In the genomic region with DNA sequence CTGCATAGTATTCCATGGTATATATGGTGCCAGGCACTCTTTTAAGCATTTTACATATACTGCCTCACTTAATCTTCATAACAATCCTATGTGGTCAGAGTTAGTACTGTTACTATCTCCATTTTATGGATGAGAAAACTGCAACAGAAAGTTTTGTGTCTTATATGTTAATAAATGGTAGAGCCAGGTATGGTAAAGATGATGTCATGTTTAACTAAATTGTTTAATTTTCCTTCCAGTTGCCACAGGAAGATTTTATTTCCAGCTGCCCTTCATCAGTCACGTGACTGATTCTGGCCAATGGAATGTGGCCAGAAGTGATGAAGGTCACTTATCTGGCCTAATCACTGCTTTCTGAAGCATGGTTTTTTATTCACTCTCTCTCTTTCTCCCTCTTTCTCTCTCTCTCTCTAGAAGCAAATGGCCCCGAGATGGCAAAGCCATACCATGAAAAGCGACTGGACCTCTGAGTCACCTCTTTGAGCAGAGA, we compare ENCODE assay signal across 35 cellular contexts.
"Had no signal": no experiment of that assay in that cellular context is flagged by ENCODE, and none has a peak within 500 bp of the region (broad histone marks: within the 10 kb centered on the region; RNA-seq: fewer than 3 reads in every experiment).

No MANE protein-coding gene starts in this region.

- H3K27ac Mint-ChIP-seq: activated CD4-positive, alpha-beta memory T cell treated with anti-CD3 and anti-CD28 coated beads for 36 hours; activated CD4-positive, alpha-beta T cell treated with anti-CD3 and anti-CD28 coated beads for 36 hours; activated CD4-positive, alpha-beta T cell treated with anti-CD3 and anti-CD28 coated beads, Interleukin-2, amount 10 ng/mL, durations not matched to agents 24 days and 14 days; activated CD8-positive, alpha-beta memory T cell treated with anti-CD3 and anti-CD28 coated beads, Interleukin-2, amount 10 ng/mL, durations not matched to agents 7 days and 5 days; activated CD8-positive, alpha-beta T cell treated with anti-CD3 and anti-CD28 coated beads, Interleukin-2, amount 10 ng/mL, durations not matched to agents 7 days and 5 days; activated naive CD4-positive, alpha-beta T cell treated with anti-CD3 and anti-CD28 coated beads for 36 hours; activated naive CD4-positive, alpha-beta T cell treated with anti-CD3 and anti-CD28 coated beads, Interleukin-2, amount 50 U/mL, for 24 hours; activated naive CD8-positive, alpha-beta T cell treated with anti-CD3 and anti-CD28 coated beads for 36 hours; activated naive CD8-positive, alpha-beta T cell treated with anti-CD3 and anti-CD28 coated beads, Interleukin-2, amount 50 U/mL, for 24 hours; activated T-helper 1 cell treated with anti-CD3 and anti-CD28 coated beads, Interleukin-12 subunit alpha, Interleukin-12 subunit beta, Interleukin-2, Interleukin-4 antibody, amounts not matched to agents 30 ng/mL and 10 ng/mL and 1 ng/mL, durations not matched to agents 14 hours and 24 hours and 36 hours; activated T-helper 2 cell treated with anti-CD3 and anti-CD28 coated beads, Interferon-gamma antibody, Interleukin-2, Interleukin-4, amounts not matched to agents 10 μg/mL and 5 μg/mL and 100 μg/mL, durations not matched to agents 14 hours and 24 hours and 36 hours; effector memory CD8-positive, alpha-beta T cell; T-helper 17 cell; T-helper 2 cell treated with Interferon-gamma antibody and Interleukin-4, amounts not matched to agents 5 μg/mL and 100 μg/mL, for 36 hours had no signal

- ATAC-seq: activated CD4-positive, alpha-beta T cell treated with anti-CD3 and anti-CD28 coated beads for 36 hours; activated CD8-positive, alpha-beta memory T cell treated with anti-CD3 and anti-CD28 coated beads, Interleukin-2, amount 10 ng/mL, durations not matched to agents 7 days and 5 days; activated CD8-positive, alpha-beta T cell treated with anti-CD3 and anti-CD28 coated beads, Interleukin-2, amount 10 ng/mL, durations not matched to agents 7 days and 5 days; activated naive CD8-positive, alpha-beta T cell treated with anti-CD3 and anti-CD28 coated beads, Interleukin-2, amount 50 U/mL, for 24 hours; body of pancreas; effector memory CD8-positive, alpha-beta T cell; foreskin keratinocyte; gastrocnemius medialis; heart left ventricle; T-helper 17 cell had no signal

- H3K27me3 Mint-ChIP-seq: activated CD4-positive, alpha-beta memory T cell treated with anti-CD3 and anti-CD28 coated beads for 36 hours; activated CD4-positive, alpha-beta T cell treated with anti-CD3 and anti-CD28 coated beads for 36 hours; activated CD4-positive, alpha-beta T cell treated with anti-CD3 and anti-CD28 coated beads, Interleukin-2, amount 10 ng/mL, durations not matched to agents 24 days and 14 days; activated CD8-positive, alpha-beta memory T cell treated with anti-CD3 and anti-CD28 coated beads, Interleukin-2, amount 10 ng/mL, durations not matched to agents 7 days and 5 days; activated naive CD4-positive, alpha-beta T cell treated with anti-CD3 and anti-CD28 coated beads, Interleukin-2, amount 50 U/mL, for 24 hours; activated naive CD8-positive, alpha-beta T cell treated with anti-CD3 and anti-CD28 coated beads, Interleukin-2, amount 50 U/mL, for 24 hours; effector memory CD8-positive, alpha-beta T cell; T-helper 17 cell had no signal

- H3K27me3 ChIP-seq: adrenal gland, body of pancreas, esophagus muscularis mucosa, foreskin keratinocyte, gastrocnemius medialis, heart left ventricle had no signal

- H3K9me3 ChIP-seq: adrenal gland, body of pancreas, esophagus muscularis mucosa, gastrocnemius medialis, heart left ventricle had no signal

- H3K4me1 ChIP-seq: adrenal gland, esophagus muscularis mucosa, foreskin keratinocyte, gastrocnemius medialis, heart left ventricle had no signal

- H3K27ac ChIP-seq: adrenal gland, body of pancreas, esophagus muscularis mucosa, foreskin keratinocyte, gastrocnemius medialis, heart left ventricle had no signal

- H3K9me3 Mint-ChIP-seq: activated CD4-positive, alpha-beta T cell treated with anti-CD3 and anti-CD28 coated beads, Interleukin-2, amount 10 ng/mL, durations not matched to agents 24 days and 14 days; activated naive CD4-positive, alpha-beta T cell treated with anti-CD3 and anti-CD28 coated beads for 36 hours; activated naive CD4-positive, alpha-beta T cell treated with anti-CD3 and anti-CD28 coated beads, Interleukin-2, amount 50 U/mL, for 24 hours; activated naive CD8-positive, alpha-beta T cell treated with anti-CD3 and anti-CD28 coated beads for 36 hours; activated naive CD8-positive, alpha-beta T cell treated with anti-CD3 and anti-CD28 coated beads, Interleukin-2, amount 50 U/mL, for 24 hours; activated T-helper 2 cell treated with anti-CD3 and anti-CD28 coated beads, Interferon-gamma antibody, Interleukin-2, Interleukin-4, amounts not matched to agents 10 μg/mL and 5 μg/mL and 100 μg/mL, durations not matched to agents 14 hours and 24 hours and 36 hours; T-helper 2 cell treated with Interferon-gamma antibody and Interleukin-4, amounts not matched to agents 5 μg/mL and 100 μg/mL, for 36 hours had no signal

- H3K36me3 Mint-ChIP-seq: activated CD4-positive, alpha-beta memory T cell treated with anti-CD3 and anti-CD28 coated beads for 36 hours; activated CD8-positive, alpha-beta memory T cell treated with anti-CD3 and anti-CD28 coated beads, Interleukin-2, amount 10 ng/mL, durations not matched to agents 7 days and 5 days; activated naive CD4-positive, alpha-beta T cell treated with anti-CD3 and anti-CD28 coated beads, Interleukin-2, amount 50 U/mL, for 24 hours; activated naive CD8-positive, alpha-beta T cell treated with anti-CD3 and anti-CD28 coated beads for 36 hours had no signal

- H3K4me3 Mint-ChIP-seq: activated CD4-positive, alpha-beta memory T cell treated with anti-CD3 and anti-CD28 coated beads for 36 hours; activated CD4-positive, alpha-beta T cell treated with anti-CD3 and anti-CD28 coated beads for 36 hours; activated CD4-positive, alpha-beta T cell treated with anti-CD3 and anti-CD28 coated beads, Interleukin-2, amount 10 ng/mL, durations not matched to agents 24 days and 14 days; activated CD8-positive, alpha-beta memory T cell treated with anti-CD3 and anti-CD28 coated beads, Interleukin-2, amount 10 ng/mL, durations not matched to agents 7 days and 5 days; activated CD8-positive, alpha-beta T cell treated with anti-CD3 and anti-CD28 coated beads, Interleukin-2, amount 10 ng/mL, durations not matched to agents 7 days and 5 days; activated naive CD4-positive, alpha-beta T cell treated with anti-CD3 and anti-CD28 coated beads for 36 hours; activated naive CD4-positive, alpha-beta T cell treated with anti-CD3 and anti-CD28 coated beads, Interleukin-2, amount 50 U/mL, for 24 hours; activated naive CD8-positive, alpha-beta T cell treated with anti-CD3 and anti-CD28 coated beads for 36 hours; activated naive CD8-positive, alpha-beta T cell treated with anti-CD3 and anti-CD28 coated beads, Interleukin-2, amount 50 U/mL, for 24 hours; activated T-helper 1 cell treated with anti-CD3 and anti-CD28 coated beads, Interleukin-12 subunit alpha, Interleukin-12 subunit beta, Interleukin-2, Interleukin-4 antibody, amounts not matched to agents 30 ng/mL and 10 ng/mL and 1 ng/mL, durations not matched to agents 14 hours and 24 hours and 36 hours; effector memory CD8-positive, alpha-beta T cell; T-helper 17 cell; T-helper 2 cell treated with Interferon-gamma antibody and Interleukin-4, amounts not matched to agents 5 μg/mL and 100 μg/mL, for 36 hours had no signal

- H3K36me3 ChIP-seq: adrenal gland, esophagus muscularis mucosa, gastrocnemius medialis, heart left ventricle had no signal

- DNase-seq: activated CD4-positive, alpha-beta memory T cell treated with anti-CD3 and anti-CD28 coated beads for 36 hours; activated CD4-positive, alpha-beta T cell treated with anti-CD3 and anti-CD28 coated beads for 36 hours; activated CD4-positive, alpha-beta T cell treated with anti-CD3 and anti-CD28 coated beads, Interleukin-2, amount 10 ng/mL, durations not matched to agents 24 days and 14 days; activated CD4-positive, CD25-positive, alpha-beta regulatory T cell; activated CD4-positive, CD25-positive, alpha-beta regulatory T cell treated with anti-CD3 and anti-CD28 coated beads, Interleukin-2, amount 50 U/mL, for 72 hours; activated CD8-positive, alpha-beta memory T cell treated with anti-CD3 and anti-CD28 coated beads, Interleukin-2, amount 10 ng/mL, durations not matched to agents 7 days and 5 days; activated CD8-positive, alpha-beta memory T cell treated with anti-CD3 and anti-CD28 coated beads, Interleukin-2, amount 50 U/mL, for 4 hours; activated CD8-positive, alpha-beta T cell treated with anti-CD3 and anti-CD28 coated beads, Interleukin-2, amount 10 ng/mL, durations not matched to agents 7 days and 5 days; activated effector memory CD4-positive, alpha-beta T cell treated with anti-CD3 and anti-CD28 coated beads, Interleukin-2, amount 50 U/mL, for 16 hours; activated naive CD4-positive, alpha-beta T cell treated with anti-CD3 and anti-CD28 coated beads for 36 hours; activated naive CD8-positive, alpha-beta T cell treated with anti-CD3 and anti-CD28 coated beads for 36 hours; activated naive CD8-positive, alpha-beta T cell treated with anti-CD3 and anti-CD28 coated beads, Interleukin-2, amount 50 U/mL, for 24 hours; activated T-cell treated with anti-CD3 and anti-CD28 coated beads, Interleukin-2, amount 50 U/mL, for 1 hour; activated T-cell treated with anti-CD3 and anti-CD28 coated beads, Interleukin-2, amount 50 U/mL, for 48 hours; adrenal gland; amygdala; aorta; body of pancreas; caudate nucleus; cortex of kidney; dermis blood vessel endothelial cell; effector CD4-positive, alpha-beta T cell; effector memory CD8-positive, alpha-beta T cell; erythroblast; foreskin keratinocyte; gastrocnemius medialis; glutamatergic neuron; heart left ventricle; T-helper 17 cell had no signal

- H3K4me3 ChIP-seq: adrenal gland, body of pancreas, esophagus muscularis mucosa, gastrocnemius medialis, heart left ventricle had no signal

- FAIRE-seq: colon had no signal

- H3K4me1 Mint-ChIP-seq: activated CD4-positive, alpha-beta T cell treated with anti-CD3 and anti-CD28 coated beads for 36 hours; activated CD4-positive, alpha-beta T cell treated with anti-CD3 and anti-CD28 coated beads, Interleukin-2, amount 10 ng/mL, durations not matched to agents 24 days and 14 days; activated CD8-positive, alpha-beta memory T cell treated with anti-CD3 and anti-CD28 coated beads, Interleukin-2, amount 10 ng/mL, durations not matched to agents 7 days and 5 days; activated naive CD4-positive, alpha-beta T cell treated with anti-CD3 and anti-CD28 coated beads, Interleukin-2, amount 50 U/mL, for 24 hours; activated naive CD8-positive, alpha-beta T cell treated with anti-CD3 and anti-CD28 coated beads for 36 hours; activated naive CD8-positive, alpha-beta T cell treated with anti-CD3 and anti-CD28 coated beads, Interleukin-2, amount 50 U/mL, for 24 hours; T-helper 17 cell had no signal
